In genomic region chr11:2259897-2260451, GRCh38 we compare ENCODE assay signal across 16 cellular contexts. TPM values are rescaled to one million over a fixed set of nuclear protein-coding genes. Genes with fewer than 3 reads are reported as not detected.
DNase-seq lines count a peak whose midpoint lies in the region; ATAC-seq and TF ChIP-seq lines count a peak whose summit lies in the region.
"Had no signal": no experiment of that assay in that cellular context is flagged by ENCODE, and none has a peak within 500 bp of the region (broad histone marks: within the 10 kb centered on the region; RNA-seq: fewer than 3 reads in every experiment).

No MANE protein-coding gene starts in this region.

- H3K27me3 Mint-ChIP-seq in T-helper 17 cell = peaks cover 5% of the 10 kb centered on the region
- H3K27me3 Mint-ChIP-seq in MCF 10A (ENCODE audit: insufficient read depth, unreplicated experiment) = no peaks in the 10 kb centered on the region

- H3K4me3 ChIP-seq in right atrium auricular region (no peak overlapping the region), upper lobe of right lung (no peak overlapping the region)
- H3K4me3 ChIP-seq: SK-N-MC had no signal

- POLR2A ChIA-PET in MCF 10A (lab: Yijun Ruan, JAX) = no interaction called here

- peak overlapping the region; percentile 19 for H3K4me3 Mint-ChIP-seq in T-helper 17 cell
- no peak overlapping the region for H3K4me3 Mint-ChIP-seq in MCF 10A (ENCODE audit: unreplicated experiment)

- intact Hi-C loops in left ventricle myocardium superior (cut with micrococcal nuclease) (no loop called here), upper lobe of right lung (cut with DNase I) (no loop called here), MCF 10A (cut with micrococcal nuclease) (no loop called here)

- H3K36me3 Mint-ChIP-seq in T-helper 17 cell (ENCODE audit: low read depth) (no peaks in the 10 kb centered on the region), MCF 10A (ENCODE audit: insufficient read depth, unreplicated experiment) (no peaks in the 10 kb centered on the region)

- H3K4me1 ChIP-seq in right atrium auricular region (no peaks in the 10 kb centered on the region), upper lobe of right lung (no peaks in the 10 kb centered on the region)

- DNase-seq in right atrium auricular region (ENCODE audit: low spot score) (peak; percentile 40), left ventricle myocardium superior (no peak), T-helper 17 cell (no peak), islet precursor cell (peak; percentile 43), upper lobe of right lung (peak; percentile 55), MCF 10A (ENCODE audit: unreplicated experiment) (no peak), SW480 (ENCODE audit: low spot score) (no peak)
- DNase-seq: C1 segment of cervical spinal cord, NCI-H1105 treated with DMSO at 0.1 percent for 48 hours, NCI-H1694, NCI-H2081 treated with DMSO at 0.1 percent for 48 hours, Right ventricle myocardium superior had no signal

- no peaks in the 10 kb centered on the region for H3K36me3 ChIP-seq in right atrium auricular region
- no peaks in the 10 kb centered on the region for H3K36me3 ChIP-seq in upper lobe of right lung

- H3K27ac Mint-ChIP-seq in T-helper 17 cell = no peak overlapping the region
- H3K27ac Mint-ChIP-seq in MCF 10A (ENCODE audit: low read depth, unreplicated experiment) = no peak overlapping the region

- no peak for TF ChIP-seq CTCF in right atrium auricular region (IDR thresholded peaks at IDR 0.05)
- TF ChIP-seq CTCF in upper lobe of right lung (IDR thresholded peaks at IDR 0.05) = no peak
- no peak for TF ChIP-seq CTCF in MCF 10A (IDR thresholded peaks at IDR 0.05; ENCODE audit: unreplicated experiment)

- H3K27ac ChIP-seq in right atrium auricular region = no peak overlapping the region
- no peak overlapping the region for H3K27ac ChIP-seq in upper lobe of right lung
- H3K27ac ChIP-seq: SK-N-MC had no signal

- ATAC-seq in left ventricle myocardium superior = no peak
- no peak for ATAC-seq in T-helper 17 cell
- no peak for ATAC-seq in upper lobe of right lung
- no peak for ATAC-seq in GM18511 (IDR thresholded peaks at IDR 0.05; ENCODE audit: unreplicated experiment)
- ATAC-seq: Panc1 had no signal

- BruUV-seq in MCF 10A (replicated peaks; lab: Mats Ljungman, UMichigan) = no TSS peak

- H3K27me3 ChIP-seq in right atrium auricular region = no peaks in the 10 kb centered on the region
- no peaks in the 10 kb centered on the region for H3K27me3 ChIP-seq in upper lobe of right lung

- CTCF ChIA-PET in MCF 10A (lab: Yijun Ruan, JAX) = interaction anchor here (1.3 kb wide), 1 partner anchor 37 kb away, joined by 3 read pairs; no protein-coding TSS in a partner anchor

- peaks cover 2% of the 10 kb centered on the region for H3K4me1 Mint-ChIP-seq in T-helper 17 cell
- peaks cover 7% of the 10 kb centered on the region for H3K4me1 Mint-ChIP-seq in MCF 10A (ENCODE audit: insufficient read depth, unreplicated experiment)

- H3K9me3 ChIP-seq in right atrium auricular region (peaks cover 0 to 3% of the 10 kb centered on the region in 2 donors), T-helper 17 cell (ENCODE audit: control insufficient read depth, low read length, poor library complexity, severe bottlenecking) (no peaks in the 10 kb centered on the region), upper lobe of right lung (no peaks in the 10 kb centered on the region)

- no peaks in the 10 kb centered on the region for H3K9me3 Mint-ChIP-seq in MCF 10A (ENCODE audit: unreplicated experiment)

RNA-seq across cellular contexts. Expression of gene ASCL2, which starts 10.4 kb away (rescaled TPM):
- total RNA-seq in right atrium auricular region = under 1 TPM in 1 of 2 donors, not detected in 1; 0.51 TPM
- total RNA-seq in left ventricle myocardium superior = 0.17 TPM
- total RNA-seq in T-helper 17 cell = under 1 TPM in 1 of 2 donors, not detected in 1; 0.18 TPM
- total RNA-seq in upper lobe of right lung = 2.2 TPM
- total RNA-seq in MCF 10A (2022) = not detected in 2 replicates
- total RNA-seq: NCI-H460 had no signal

RNA-seq across cellular contexts. Expression of gene C11orf21, which starts 41.7 kb away (rescaled TPM):
- total RNA-seq in right atrium auricular region (10 to 100 TPM in 1 of 2 donors, 1 to 10 TPM in 1; 1.4 to 11.9 TPM), left ventricle myocardium superior (66.5 TPM), T-helper 17 cell (10 to 100 TPM; 50.1 to 89.1 TPM), upper lobe of right lung (6.5 TPM), MCF 10A (2022) (not detected in 2 replicates)
- total RNA-seq: NCI-H460 had no signal

RNA-seq across cellular contexts. Expression of gene TSPAN32, which starts 41.8 kb away (rescaled TPM):
- total RNA-seq in right atrium auricular region = 10 to 100 TPM in 1 of 2 donors, 1 to 10 TPM in 1; 2.6 to 15.2 TPM
- total RNA-seq in left ventricle myocardium superior = 19.9 TPM
- 10 to 100 TPM; 65.7 to 93.2 TPM for total RNA-seq in T-helper 17 cell
- 12.2 TPM for total RNA-seq in upper lobe of right lung
- not detected in 2 replicates for total RNA-seq in MCF 10A (2022)
- total RNA-seq: NCI-H460 had no signal

Comparison
In these comparisons a context has a peak if more than half of its experiments do, and no peak if none do; other contexts are left out.
1. DNase-seq: peak in right atrium auricular region (single experiment), islet precursor cell (single experiment) and upper lobe of right lung (single experiment); none in left ventricle myocardium superior (single experiment), T-helper 17 cell (0 of 3), MCF 10A (single experiment) and SW480 (single experiment).